ENCODE assay signal across 20 cellular contexts in genomic region chr12:66270613-66271012, GRCh38.
"Had no signal": no experiment of that assay in that cellular context is flagged by ENCODE, and none has a peak within 500 bp of the region (broad histone marks: within the 10 kb centered on the region; RNA-seq: fewer than 3 reads in every experiment).

No MANE protein-coding gene starts in this region.

- H3K4me1 ChIP-seq: testis, tibial nerve, vagina had no signal

- H3K27ac ChIP-seq: heart right ventricle, testis, tibial nerve, upper lobe of right lung, vagina had no signal

- H3K36me3 ChIP-seq: heart right ventricle, spleen, tibial nerve, upper lobe of right lung, vagina had no signal

- FAIRE-seq: endometrium had no signal

- H3K27me3 ChIP-seq: spleen, testis, tibial nerve, upper lobe of right lung, vagina had no signal

- ATAC-seq: esophagus mucosa; heart right ventricle; naive thymus-derived CD4-positive, alpha-beta T cell; sciatic nerve; stimulated activated naive B cell treated with anti-CD40 and anti-IgM and Interleukin-4, amounts not matched to agents 10 μg/mL and 1 μg/mL and 100 μg/mL, for 72 hours; stimulated activated naive CD8-positive, alpha-beta T cell treated with anti-CD3 and anti-CD28 coated beads, Interleukin-15, amount 100 ng/mL, for 72 hours; upper lobe of right lung had no signal

- DNase-seq: effector memory CD4-positive, alpha-beta T cell; heart right ventricle; hypothalamus; kidney glomerular epithelial cell; naive thymus-derived CD4-positive, alpha-beta T cell; nephron progenitor cell; posterior cingulate gyrus; spleen; stimulated activated CD4-positive, alpha-beta T cell treated with anti-CD3 and anti-CD28 coated beads, Interleukin-15, amount 100 ng/mL, for 24 hours; stimulated activated CD4-positive, alpha-beta T cell treated with anti-CD3 and anti-CD28 coated beads, Interleukin-1b, Interleukin-23, amount 100 ng/mL, for 48 hours; stimulated activated CD4-positive, alpha-beta T cell treated with anti-CD3 and anti-CD28 coated beads, Interleukin-4, amount 100 ng/mL, for 4 hours; stimulated activated naive B cell treated with anti-CD40 and anti-IgM and Interleukin-4, amounts not matched to agents 10 μg/mL and 1 μg/mL and 100 μg/mL, for 72 hours; stimulated activated naive CD8-positive, alpha-beta T cell treated with anti-CD3 and anti-CD28 coated beads, Interleukin-15, amount 100 ng/mL, for 72 hours; testis; upper lobe of right lung had no signal

- H3K4me3 ChIP-seq: heart right ventricle, spleen, testis, tibial nerve, upper lobe of right lung, vagina had no signal

- H3K9me3 ChIP-seq: heart right ventricle, spleen, testis, tibial nerve, upper lobe of right lung, vagina had no signal
